In the genomic region with DNA sequence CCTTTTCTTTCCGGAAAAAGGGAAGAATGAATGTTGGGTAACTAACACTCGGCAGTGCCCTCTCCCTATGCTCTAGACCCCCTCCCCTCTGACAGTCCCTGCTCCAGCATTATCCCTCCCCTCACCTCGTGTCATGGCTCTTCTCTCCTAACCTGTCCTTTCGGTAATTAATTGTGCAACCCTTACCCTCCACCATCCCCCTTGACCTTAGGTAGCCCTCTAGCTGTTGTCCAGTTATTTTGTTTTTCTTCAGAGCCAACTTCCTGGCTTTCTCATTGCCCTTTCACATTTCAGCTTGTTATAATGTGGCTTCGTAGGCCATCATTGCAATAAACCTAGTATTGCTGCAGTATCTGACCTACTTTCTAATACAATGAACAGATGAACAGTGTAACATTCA, we compare ENCODE assay signal across 30 cellular contexts.
"Had no signal": no experiment of that assay in that cellular context is flagged by ENCODE, and none has a peak within 500 bp of the region (broad histone marks: within the 10 kb centered on the region; RNA-seq: fewer than 3 reads in every experiment).

No MANE protein-coding gene starts in this region.

- DNase-seq: naive thymus-derived CD8-positive, alpha-beta T cell; nephron progenitor cell; nucleus accumbens; pancreas; right cardiac atrium; spleen; stimulated activated CD4-positive, alpha-beta T cell treated with anti-CD3 and anti-CD28 coated beads, Interleukin-12 subunit alpha, Interleukin-12 subunit beta, amount 100 ng/mL, for 4 hours; stimulated activated CD4-positive, alpha-beta T cell treated with anti-CD3 and anti-CD28 coated beads, Interleukin-1b, Interleukin-23, amount 100 ng/mL, for 48 hours; stimulated activated CD4-positive, alpha-beta T cell treated with anti-CD3 and anti-CD28 coated beads, Interleukin-4, amount 100 ng/mL, for 1 hour; stimulated activated CD4-positive, alpha-beta T cell treated with anti-CD3 and anti-CD28 coated beads, Interleukin-4, amount 100 ng/mL, for 4 hours; stimulated activated CD8-positive, alpha-beta memory T cell treated with anti-CD3 and anti-CD28 coated beads, Interleukin-4, amount 100 ng/mL, for 48 hours; stimulated activated naive CD4-positive, alpha-beta T cell; stimulated activated naive CD8-positive, alpha-beta T cell treated with anti-CD3 and anti-CD28 coated beads, Interleukin-15, amount 100 ng/mL, for 72 hours; stimulated activated naive CD8-positive, alpha-beta T cell treated with anti-CD3 and anti-CD28 coated beads, Interleukin-15, Interleukin-2, amounts not matched to agents 100 U/mL and 50 U/mL, for 24 hours; substantia nigra; testis; tibial artery; transverse colon; upper lobe of right lung had no signal

- H3K27ac Mint-ChIP-seq: natural killer cell treated with Interleukin-12 subunit alpha and Interleukin-12 subunit beta and Interleukin-15 and Interleukin-18, amount 100 ng/mL, for 72 hours; nephron progenitor cell; stimulated activated naive CD8-positive, alpha-beta T cell treated with anti-CD3 and anti-CD28 coated beads, Interleukin-15, amount 100 ng/mL, for 72 hours; type B pancreatic cell had no signal

- H3K27ac ChIP-seq: neutrophil, pancreas, prostate gland, skin epidermis, spleen, suprapubic skin, testis, tibial artery, transverse colon, upper lobe of right lung, vagina had no signal

- ATAC-seq: naive thymus-derived CD8-positive, alpha-beta T cell; natural killer cell treated with Interleukin-12 subunit alpha and Interleukin-12 subunit beta and Interleukin-15 and Interleukin-18, amount 100 ng/mL, for 72 hours; pancreas; right cardiac atrium; sciatic nerve; stimulated activated memory B cell treated with anti-CD40 and anti-IgM and Interleukin-4, amounts not matched to agents 10 μg/mL and 1 μg/mL and 100 μg/mL, for 72 hours; stimulated activated naive CD8-positive, alpha-beta T cell treated with anti-CD3 and anti-CD28 coated beads, Interleukin-15, amount 100 ng/mL, for 72 hours; stimulated activated naive CD8-positive, alpha-beta T cell treated with anti-CD3 and anti-CD28 coated beads, Interleukin-15, Interleukin-2, amounts not matched to agents 100 U/mL and 50 U/mL, for 24 hours; upper lobe of right lung had no signal

- H3K36me3 ChIP-seq: neutrophil, pancreas, prostate gland, spleen, suprapubic skin, transverse colon, upper lobe of right lung, vagina had no signal

- FAIRE-seq: pancreas had no signal

- H3K27me3 Mint-ChIP-seq: natural killer cell treated with Interleukin-12 subunit alpha and Interleukin-12 subunit beta and Interleukin-15 and Interleukin-18, amount 100 ng/mL, for 72 hours; stimulated activated memory B cell treated with anti-CD40 and anti-IgM and Interleukin-4, amounts not matched to agents 10 μg/mL and 1 μg/mL and 100 μg/mL, for 72 hours; stimulated activated naive CD8-positive, alpha-beta T cell treated with anti-CD3 and anti-CD28 coated beads, Interleukin-15, amount 100 ng/mL, for 72 hours; type B pancreatic cell had no signal

- H3K4me1 Mint-ChIP-seq: naive thymus-derived CD8-positive, alpha-beta T cell; neural crest cell; stimulated activated memory B cell treated with anti-CD40 and anti-IgM and Interleukin-4, amounts not matched to agents 10 μg/mL and 1 μg/mL and 100 μg/mL, for 72 hours had no signal

- H3K36me3 Mint-ChIP-seq: natural killer cell treated with Interleukin-12 subunit alpha and Interleukin-12 subunit beta and Interleukin-15 and Interleukin-18, amount 100 ng/mL, for 72 hours had no signal

- H3K4me3 Mint-ChIP-seq: naive thymus-derived CD8-positive, alpha-beta T cell; natural killer cell treated with Interleukin-12 subunit alpha and Interleukin-12 subunit beta and Interleukin-15 and Interleukin-18, amount 100 ng/mL, for 72 hours; nephron progenitor cell; neural crest cell; stimulated activated memory B cell treated with anti-CD40 and anti-IgM and Interleukin-4, amounts not matched to agents 10 μg/mL and 1 μg/mL and 100 μg/mL, for 72 hours; stimulated activated naive CD8-positive, alpha-beta T cell treated with anti-CD3 and anti-CD28 coated beads, Interleukin-15, amount 100 ng/mL, for 72 hours; type B pancreatic cell had no signal

- H3K4me2 ChIP-seq: smooth muscle cell had no signal

- H3K4me3 ChIP-seq: pancreas, prostate gland, skin epidermis, smooth muscle cell, spleen, suprapubic skin, testis, tibial artery, transverse colon, upper lobe of right lung, vagina had no signal

- H3K9me3 ChIP-seq: neutrophil, pancreas, prostate gland, spleen, suprapubic skin, testis, tibial artery, transverse colon, upper lobe of right lung, vagina had no signal

- H3K4me1 ChIP-seq: pancreas, prostate gland, spleen, suprapubic skin, testis, tibial artery, upper lobe of right lung, vagina had no signal

- H3K27me3 ChIP-seq: pancreas, spleen, suprapubic skin, testis, tibial artery, transverse colon, upper lobe of right lung, vagina had no signal

- H3K9me3 Mint-ChIP-seq: naive thymus-derived CD8-positive, alpha-beta T cell; natural killer cell treated with Interleukin-12 subunit alpha and Interleukin-12 subunit beta and Interleukin-15 and Interleukin-18, amount 100 ng/mL, for 72 hours; nephron progenitor cell; neural crest cell; stimulated activated memory B cell treated with anti-CD40 and anti-IgM and Interleukin-4, amounts not matched to agents 10 μg/mL and 1 μg/mL and 100 μg/mL, for 72 hours; stimulated activated naive CD8-positive, alpha-beta T cell treated with anti-CD3 and anti-CD28 coated beads, Interleukin-15, amount 100 ng/mL, for 72 hours; type B pancreatic cell had no signal
